8 cellular contexts compared by ENCODE assay signal in genomic region chr6:68638225-68638900, GRCh38. TPM values are rescaled to one million over a fixed set of nuclear protein-coding genes. Genes with fewer than 3 reads are reported as not detected.
DNase-seq lines count a peak whose midpoint lies in the region; TF ChIP-seq lines count a peak whose summit lies in the region.

No MANE protein-coding gene starts in this region.

- no peaks in the 10 kb centered on the region for H4K20me1 ChIP-seq in osteoblast (ENCODE audit: insufficient read depth, low read length)

- CTCF ChIA-PET in HEK293T (lab: Yijun Ruan, JAX), result interaction anchor here (0.6 to 2.3 kb wide), 4 partner anchors 66 to 152 kb away, joined by 3 to 14 read pairs (median 3); no protein-coding TSS in a partner anchor

- POLR2A ChIA-PET in HEK293T (lab: Yijun Ruan, JAX), result no interaction called here

- TF ChIP-seq CTCF in GM12875 (IDR thresholded peaks at IDR 0.05; ENCODE audit: borderline replicate concordance, insufficient read depth, low read depth, low read length) (peak; percentile 19; the same call in 1 of the 2 replicates), epithelial cell of esophagus (IDR thresholded peaks at IDR 0.05; ENCODE audit: insufficient read depth, low read depth, low read length, missing control alignments) (peak; percentile 73), osteoblast (IDR thresholded peaks at IDR 0.05; ENCODE audit: extremely low read depth, low read depth, low read length) (peak; percentile 81)

- no peaks in the 10 kb centered on the region for H3K36me3 ChIP-seq in osteoblast (ENCODE audit: insufficient read depth, low read length)

- no peak overlapping the region for H3K4me3 ChIP-seq in GM12875 (ENCODE audit: low read depth, low read length)
- H3K4me3 ChIP-seq in epithelial cell of esophagus (ENCODE audit: low read length), result no peak overlapping the region
- H3K4me3 ChIP-seq in osteoblast (ENCODE audit: insufficient read depth, low read length), result no peak overlapping the region

- H3K27ac ChIP-seq in osteoblast (ENCODE audit: low read depth, low read length), result no peak overlapping the region

- no peaks in the 10 kb centered on the region for H3K79me2 ChIP-seq in osteoblast (ENCODE audit: insufficient read depth, low read length)

- H3K4me1 ChIP-seq in osteoblast (ENCODE audit: insufficient read depth, low read length), result peaks cover 2% of the 10 kb centered on the region

- peaks cover 34% of the 10 kb centered on the region for H3K27me3 ChIP-seq in osteoblast (ENCODE audit: insufficient read depth, low read length)

- H3K9me3 ChIP-seq in osteoblast (ENCODE audit: low read depth, low read length), result no peaks in the 10 kb centered on the region

- H3K4me2 ChIP-seq in osteoblast (ENCODE audit: insufficient read depth, low read length), result no peak overlapping the region

- H2AFZ ChIP-seq in osteoblast (ENCODE audit: low read length), result no peak overlapping the region

- DNase-seq in AML-193 (lab: John Stamatoyannopoulos, UW), result peak; percentile 41 to 48
- DNase-seq in RKO (ENCODE audit: low spot score), result peak; percentile 31
- DNase-seq in epithelial cell of esophagus (ENCODE audit: low read depth), result peak; percentile 64
- DNase-seq in osteoblast (ENCODE audit: insufficient read length, low spot score, missing footprints), result no peak
- DNase-seq in ecto neural progenitor cell (ENCODE audit: low spot score), result no peak
- no peak for DNase-seq in cortex of kidney (lab: John Stamatoyannopoulos, UW)
- DNase-seq in HEK293T (ENCODE audit: extremely low spot score), result no peak

TF ChIP-seq in HEK293T, 16 proteins besides CTCF, POLR2A, EP300 and RAD21:
- TF ChIP-seq CTBP1 (IDR thresholded peaks at IDR 0.05; ENCODE audit: borderline replicate concordance) (no peak), SP1 (IDR thresholded peaks at IDR 0.05) (no peak), FOXM1 (IDR thresholded peaks at IDR 0.05; ENCODE audit: borderline replicate concordance) (no peak), NFRKB (IDR thresholded peaks at IDR 0.05) (no peak), TARDBP (IDR thresholded peaks at IDR 0.05) (no peak), HDGF (IDR thresholded peaks at IDR 0.05; ENCODE audit: borderline replicate concordance) (no peak)

RNA-seq across cellular contexts. Expression of gene ADGRB3, which starts 3.3 kb away (rescaled TPM):
- total RNA-seq in osteoblast, result not detected in 2 replicates

Comparison
In these comparisons a context has a peak if more than half of its experiments do, and no peak if none do; other contexts are left out.
1. DNase-seq: peak in AML-193 (2 of 2), RKO (single experiment) and epithelial cell of esophagus (single experiment); none in osteoblast (single experiment), ecto neural progenitor cell (single experiment), cortex of kidney (single experiment) and HEK293T (single experiment).
2. CTCF ChIP-seq: peak in every context shown above with its lines; median percentile 81 in osteoblast; 73 in epithelial cell of esophagus; 19 in GM12875.